Comparison of ENCODE assay signal across 28 cellular contexts in the genomic region with DNA sequence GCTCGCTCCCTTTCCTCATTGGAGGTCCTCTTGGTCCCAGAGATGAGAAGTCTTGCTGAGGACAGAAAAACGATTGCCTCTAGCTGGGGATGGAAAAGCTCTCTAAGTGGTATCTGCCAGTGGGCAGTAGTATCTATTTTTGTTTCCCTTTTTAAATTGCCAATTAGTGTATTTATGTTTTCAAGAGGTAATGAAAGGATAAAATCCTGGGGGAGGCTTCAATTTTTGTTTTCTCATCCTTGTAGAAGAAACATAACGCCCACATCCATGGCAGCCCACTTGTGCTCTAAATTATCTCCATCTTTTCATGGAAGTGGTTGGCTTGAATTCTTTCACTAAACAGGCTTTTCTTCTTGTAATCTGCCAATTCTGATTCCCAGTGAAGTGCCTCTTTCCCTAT. TPM values are rescaled to one million over a fixed set of nuclear protein-coding genes. Genes with fewer than 3 reads are reported as not detected.
"Had no signal": no experiment of that assay in that cellular context is flagged by ENCODE, and none has a peak within 500 bp of the region (broad histone marks: within the 10 kb centered on the region; RNA-seq: fewer than 3 reads in every experiment).

No MANE protein-coding gene starts in this region.

- ATAC-seq: left colon; left lung; natural killer cell; sciatic nerve; stimulated activated naive B cell treated with anti-CD40 and anti-IgM and Interleukin-4, amounts not matched to agents 10 μg/mL and 1 μg/mL and 100 μg/mL, for 72 hours; stimulated activated naive CD8-positive, alpha-beta T cell treated with anti-CD3 and anti-CD28 coated beads, Interleukin-15, Interleukin-2, amounts not matched to agents 100 U/mL and 50 U/mL, for 24 hours had no signal

- H3K4me3 ChIP-seq: left lung, neural progenitor cell, right atrium auricular region, skin epidermis, stomach, testis, thyroid gland, transverse colon, upper lobe of left lung, vagina had no signal

- DNase-seq: hypothalamus; immature natural killer cell; kidney; left colon; left lung; mesendoderm; naive B cell; natural killer cell; nephron progenitor cell; occipital lobe; stimulated activated CD4-positive, alpha-beta T cell treated with anti-CD3 and anti-CD28 coated beads, Interleukin-12 subunit alpha, Interleukin-12 subunit beta, amount 100 ng/mL, for 4 hours; stimulated activated CD4-positive, alpha-beta T cell treated with anti-CD3 and anti-CD28 coated beads, Interleukin-15, amount 100 ng/mL, for 24 hours; stimulated activated CD4-positive, alpha-beta T cell treated with anti-CD3 and anti-CD28 coated beads, Interleukin-2, amount 100 ng/mL, for 24 hours; stimulated activated CD4-positive, alpha-beta T cell treated with anti-CD3 and anti-CD28 coated beads, Interleukin-4, amount 100 ng/mL, for 1 hour; stimulated activated naive B cell treated with anti-CD40 and anti-IgM and Interleukin-4, amounts not matched to agents 10 μg/mL and 1 μg/mL and 100 μg/mL, for 72 hours; stimulated activated naive CD8-positive, alpha-beta T cell treated with anti-CD3 and anti-CD28 coated beads, Interleukin-15, Interleukin-2, amounts not matched to agents 100 U/mL and 50 U/mL, for 24 hours; stomach; testis; thyroid gland; transverse colon; upper lobe of left lung had no signal

- H3K9me3 ChIP-seq: left lung, neutrophil, right atrium auricular region, stomach, testis, thyroid gland, transverse colon, upper lobe of left lung, vagina had no signal

- H3K4me1 ChIP-seq: testis, thyroid gland had no signal

- H2AFZ ChIP-seq: neural progenitor cell had no signal

- H3K36me3 ChIP-seq: left lung, neural progenitor cell, neutrophil, right atrium auricular region, stomach, thyroid gland, transverse colon, upper lobe of left lung had no signal

- H3K27ac ChIP-seq: left lung, neural progenitor cell, neutrophil, right atrium auricular region, testis, thyroid gland, transverse colon, upper lobe of left lung, vagina had no signal

- H3K4me2 ChIP-seq: neural progenitor cell had no signal

- H3K27me3 ChIP-seq: left lung, neural progenitor cell, right atrium auricular region, stomach, testis, thyroid gland, transverse colon, upper lobe of left lung, vagina had no signal

- H3K9ac ChIP-seq: neural progenitor cell had no signal

RNA-seq across cellular contexts. Expression of gene ANKRD29, which starts 14.3 kb away (rescaled TPM):
- total RNA-seq: osteocyte had no signal

RNA-seq across cellular contexts. Expression of gene LAMA3, which starts 40.8 kb away (rescaled TPM):
- total RNA-seq: natural killer cell, osteocyte had no signal
- polyA plus RNA-seq: immature natural killer cell had no signal
